2 cellular contexts compared by ENCODE assay signal in genomic region chr21:29333355-29333746, GRCh38.
TF ChIP-seq lines count a peak whose summit lies in the region.

No MANE protein-coding gene starts in this region.

TF ChIP-seq in SK-N-SH, 30 proteins besides CTCF, POLR2A, EP300 and RAD21 (continued from another document):
- no peak for TF ChIP-seq TEAD4 (IDR thresholded peaks at IDR 0.05; ENCODE audit: borderline replicate concordance, insufficient read depth)
- TF ChIP-seq ZBTB33 (IDR thresholded peaks at IDR 0.05; ENCODE audit: borderline replicate concordance, low read depth), result no peak
- TF ChIP-seq RFX5 (IDR thresholded peaks at IDR 0.05; ENCODE audit: low read length), result no peak
- no peak for TF ChIP-seq NRF1 (IDR thresholded peaks at IDR 0.05; ENCODE audit: low read depth, low read length)
- TF ChIP-seq RCOR1 (IDR thresholded peaks at IDR 0.05; ENCODE audit: low read length), result no peak
- no peak for TF ChIP-seq JUND (IDR thresholded peaks at IDR 0.05)
- TF ChIP-seq GABPA (IDR thresholded peaks at IDR 0.05; ENCODE audit: low read depth), result no peak
- TF ChIP-seq TAF1 (IDR thresholded peaks at IDR 0.05; ENCODE audit: borderline replicate concordance, low read depth, low read length), result no peak
- no peak for TF ChIP-seq MEF2A (IDR thresholded peaks at IDR 0.05; ENCODE audit: borderline replicate concordance, low read depth)

TF ChIP-seq in SK-N-SH treated with all-trans-retinoic acid at 6 μM for 48 hours, 23 proteins besides CTCF, POLR2A, EP300 and RAD21 (continued from another document):
- TF ChIP-seq CSRNP3 (CRISPR knock-in tag; IDR thresholded peaks at IDR 0.05), result no peak
TF ChIP-seq in SK-N-SH treated with all-trans-retinoic acid at 6 μM for 48 hours: peak in this region for 0.
